ENCODE assay signal across 11 cellular contexts in the genomic region with DNA sequence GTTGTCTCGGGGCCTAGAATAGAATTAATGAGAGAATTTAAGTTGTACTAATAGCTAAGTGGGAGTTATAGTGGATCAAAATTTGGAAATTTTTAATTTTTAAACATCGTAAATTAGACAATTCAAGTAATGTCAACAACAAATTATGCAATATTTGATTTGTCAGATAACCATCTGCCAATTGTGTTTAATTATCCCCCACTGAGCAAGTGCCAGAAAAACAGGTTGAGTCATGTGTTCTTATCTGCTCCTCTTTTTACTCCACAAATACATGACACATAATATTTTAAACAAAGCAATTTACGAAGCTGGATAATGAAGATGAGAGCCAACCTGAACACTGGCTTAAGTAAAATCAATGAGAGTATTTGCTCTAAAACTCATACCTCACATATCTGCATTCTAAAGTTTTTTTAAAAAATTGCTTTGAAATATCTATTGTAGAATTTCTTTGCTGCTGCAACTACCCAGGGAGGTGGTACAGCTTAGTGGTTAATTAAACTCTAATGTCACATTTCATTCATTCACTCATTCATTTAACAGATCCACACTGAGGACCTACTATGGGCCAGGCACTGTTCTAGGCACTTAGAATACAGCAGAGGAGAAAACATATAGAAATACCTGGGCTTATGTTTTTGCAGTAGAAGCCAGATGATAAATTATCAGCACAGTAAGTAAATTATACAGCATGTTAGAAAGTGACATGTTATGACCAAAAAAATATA. TPM values are rescaled to one million over a fixed set of nuclear protein-coding genes. Genes with fewer than 3 reads are reported as not detected.
A peak's percentile ranks its signal among the peaks of the same experiment; 100 is the strongest.
DNase-seq lines count a peak whose midpoint lies in the region; ATAC-seq, FAIRE-seq and TF ChIP-seq lines count a peak whose summit lies in the region.
"Had no signal": no experiment of that assay in that cellular context is flagged by ENCODE, and none has a peak within 500 bp of the region (broad histone marks: within the 10 kb centered on the region; RNA-seq: fewer than 3 reads in every experiment).

No MANE protein-coding gene starts in this region.

- ATAC-seq in mucosa of descending colon (peak; percentile 27), HG02885 (IDR thresholded peaks at IDR 0.05; ENCODE audit: poor library complexity, unreplicated experiment) (no peak), GM18870 (IDR thresholded peaks at IDR 0.05; ENCODE audit: unreplicated experiment) (no peak), HG02571 (IDR thresholded peaks at IDR 0.05; ENCODE audit: unreplicated experiment) (no peak)

- H3K27me3 ChIP-seq in astrocyte (ENCODE audit: insufficient read depth, low read length) (no peaks in the 10 kb centered on the region), brain microvascular endothelial cell (replicated peaks) (no peaks in the 10 kb centered on the region)

- H3K79me2 ChIP-seq in astrocyte (ENCODE audit: insufficient read depth, low read length), result no peaks in the 10 kb centered on the region

- H3K4me3 ChIP-seq in astrocyte (ENCODE audit: insufficient read depth, low read depth, low read length) (no peak overlapping the region), mucosa of descending colon (no peak overlapping the region), brain microvascular endothelial cell (ENCODE audit: low read depth, low read length) (no peak overlapping the region)
- H3K4me3 ChIP-seq: SK-N-MC had no signal

- intact Hi-C loops in mucosa of descending colon (cut with DNase I, micrococcal nuclease), result no loop called here

- DNase-seq in EL (peak; percentile 25), NCI-H2029 (lab: John Stamatoyannopoulos, UW) (peak; percentile 67), astrocyte (ENCODE audit: low read depth) (peak; percentile 63), mucosa of descending colon (no peak), brain microvascular endothelial cell (no peak)

- H3K4me2 ChIP-seq in astrocyte (ENCODE audit: low read length), result no peak overlapping the region

- H3K4me1 Mint-ChIP-seq in astrocyte (ENCODE audit: low read depth, unreplicated experiment), result peaks cover 10% of the 10 kb centered on the region

- H3K27me3 Mint-ChIP-seq in astrocyte (ENCODE audit: low read depth, unreplicated experiment), result no peaks in the 10 kb centered on the region
- H3K27me3 Mint-ChIP-seq: activated T-cell treated with anti-CD3 and anti-CD28 coated beads, Interleukin-2, amount 50 U/mL, for 24 hours had no signal

- no peaks in the 10 kb centered on the region for H3K9me3 Mint-ChIP-seq in astrocyte (ENCODE audit: unreplicated experiment)
- H3K9me3 Mint-ChIP-seq: activated T-cell treated with anti-CD3 and anti-CD28 coated beads, Interleukin-2, amount 50 U/mL, for 24 hours had no signal

- H3K9me3 ChIP-seq in astrocyte (ENCODE audit: insufficient read depth, low read depth, low read length) (no peaks in the 10 kb centered on the region), mucosa of descending colon (no peaks in the 10 kb centered on the region)

- no peak overlapping the region for H2AFZ ChIP-seq in astrocyte (ENCODE audit: low read depth, low read length)

- H3K9ac ChIP-seq in astrocyte (ENCODE audit: low read length), result no peak overlapping the region

- FAIRE-seq in astrocyte (lab: Jason Lieb, UNC), result no peak
- FAIRE-seq: H54 had no signal

- no peak overlapping the region for H3K4me3 Mint-ChIP-seq in astrocyte (ENCODE audit: unreplicated experiment)
- H3K4me3 Mint-ChIP-seq: activated T-cell treated with anti-CD3 and anti-CD28 coated beads, Interleukin-2, amount 50 U/mL, for 24 hours had no signal

- no peaks in the 10 kb centered on the region for H3K36me3 Mint-ChIP-seq in astrocyte (ENCODE audit: low read depth, unreplicated experiment)

- H3K27ac ChIP-seq in astrocyte (ENCODE audit: low read depth, low read length), result no peak overlapping the region
- H3K27ac ChIP-seq in brain microvascular endothelial cell, result no peak overlapping the region
- H3K27ac ChIP-seq: SK-N-MC had no signal

- peaks cover 38% of the 10 kb centered on the region for H3K4me1 ChIP-seq in astrocyte (ENCODE audit: insufficient read depth, low read length)
- peaks cover 14% of the 10 kb centered on the region for H3K4me1 ChIP-seq in mucosa of descending colon (ENCODE audit: low read depth)

- H3K36me3 ChIP-seq in astrocyte (ENCODE audit: insufficient read depth, low read length), result peaks cover 2% of the 10 kb centered on the region
- H3K36me3 ChIP-seq in mucosa of descending colon (ENCODE audit: low read depth), result no peaks in the 10 kb centered on the region
- no peaks in the 10 kb centered on the region for H3K36me3 ChIP-seq in brain microvascular endothelial cell (replicated peaks)

- in situ Hi-C loops in brain microvascular endothelial cell (cut with HindIII; ENCODE audit: low pct_ligation_motif_present, low sequenced_read_pairs), result no loop called here

- TF ChIP-seq CTCF in astrocyte (IDR thresholded peaks at IDR 0.05; ENCODE audit: insufficient read depth, low read depth, low read length) (no peak), mucosa of descending colon (IDR thresholded peaks at IDR 0.05) (no peak), brain microvascular endothelial cell (IDR thresholded peaks at IDR 0.05; ENCODE audit: low read depth, low read length, missing control alignments) (no peak)

- H3K27ac Mint-ChIP-seq in astrocyte (ENCODE audit: unreplicated experiment), result no peak overlapping the region
- H3K27ac Mint-ChIP-seq: activated T-cell treated with anti-CD3 and anti-CD28 coated beads, Interleukin-2, amount 50 U/mL, for 24 hours had no signal

- no peaks in the 10 kb centered on the region for H4K20me1 ChIP-seq in astrocyte (ENCODE audit: insufficient read depth, low read length)

RNA-seq across cellular contexts. Expression of a gene that starts 57.1 kb away (rescaled TPM):
- total RNA-seq in astrocyte, result 2.8 and 3.3 TPM in 2 replicates
- 10 to 100 TPM; 28.4 to 80.5 (median 68.6) TPM for total RNA-seq in mucosa of descending colon

Comparison
In these comparisons a context has a peak if more than half of its experiments do, and no peak if none do; other contexts are left out.
1. DNase-seq: peak in EL (single experiment), NCI-H2029 (single experiment) and astrocyte (single experiment); none in mucosa of descending colon (0 of 3) and brain microvascular endothelial cell (single experiment).